23 cellular contexts compared by ENCODE assay signal in genomic region chr9:137960496-137960895, GRCh38.
DNase-seq lines count a peak whose midpoint lies in the region; ATAC-seq and TF ChIP-seq lines count a peak whose summit lies in the region.
"Had no signal": no experiment of that assay in that cellular context is flagged by ENCODE, and none has a peak within 500 bp of the region (broad histone marks: within the 10 kb centered on the region; RNA-seq: fewer than 3 reads in every experiment).

No MANE protein-coding gene starts in this region.

- peaks cover 11% of the 10 kb centered on the region for H3K36me3 Mint-ChIP-seq in endodermal cell (ENCODE audit: low read depth)
- H3K36me3 Mint-ChIP-seq in neural progenitor cell = no peaks in the 10 kb centered on the region
- H3K36me3 Mint-ChIP-seq: activated naive CD8-positive, alpha-beta T cell; naive B cell had no signal

- WGBS in endodermal cell (ENCODE audit: insufficient coverage in 1 of 2, insufficient read length in 1 of 2), 2 experiments = 69 to 79% methylated on average over 4 to 11 of the region's 11 CpGs

- H3F3A ChIP-seq in neural progenitor cell (ENCODE audit: low read depth) = no peaks in the 10 kb centered on the region

- no peak overlapping the region for H3K4me3 ChIP-seq in endodermal cell (ENCODE audit: low read length)
- H3K4me3 ChIP-seq in neural progenitor cell = no peak overlapping the region
- H3K4me3 ChIP-seq: gastroesophageal sphincter, lung, prostate gland, tibial artery had no signal

- H3K9ac ChIP-seq in endodermal cell (ENCODE audit: extremely low read depth, low read length, poor library complexity, severe bottlenecking) (no peak overlapping the region), neural progenitor cell (no peak overlapping the region)
- H3K9ac ChIP-seq: SK-N-SH had no signal

- H3K9me3 ChIP-seq in endodermal cell (ENCODE audit: control insufficient read depth, low read length) = peaks cover 32% of the 10 kb centered on the region
- no peaks in the 10 kb centered on the region for H3K9me3 ChIP-seq in neural progenitor cell (ENCODE audit: low read depth)
- H3K9me3 ChIP-seq: prostate gland, SK-N-SH, tibial artery had no signal

- peaks cover 9% of the 10 kb centered on the region for H3K9me3 Mint-ChIP-seq in endodermal cell
- H3K9me3 Mint-ChIP-seq in neural progenitor cell = peaks cover 13% of the 10 kb centered on the region
- H3K9me3 Mint-ChIP-seq: activated CD4-positive, alpha-beta T cell treated with anti-CD3 and anti-CD28 coated beads, Interleukin-2, amount 10 ng/mL, durations not matched to agents 24 days and 14 days; dendritic cell treated with granulocyte-macrophage colony-stimulating factor and Interleukin-4, amounts not matched to agents 40 ng/mL and 50 ng/mL, for 4 days had no signal

- H3K27me3 Mint-ChIP-seq in endodermal cell (ENCODE audit: insufficient read depth) (no peaks in the 10 kb centered on the region), neural progenitor cell (ENCODE audit: insufficient read depth, low read depth) (peaks cover 7% of the 10 kb centered on the region)

- no peak overlapping the region for H2AFZ ChIP-seq in neural progenitor cell (replicated peaks)

- POLR2A ChIA-PET in HEK293T (lab: Yijun Ruan, JAX) = no interaction called here

- peak; percentile 52 for DNase-seq in ELF-1 (ENCODE audit: low read depth, low spot score)
- DNase-seq in HEK293T (ENCODE audit: extremely low spot score) = peak; percentile 32
- DNase-seq in endodermal cell = peak; percentile 71
- DNase-seq in neural progenitor cell (ENCODE audit: low spot score) = peak; percentile 37
- DNase-seq in inferior parietal cortex (ENCODE audit: extremely low spot score) = no peak
- DNase-seq in NCI-H187 (lab: John Stamatoyannopoulos, UW) = no peak
- DNase-seq: activated CD4-positive, alpha-beta T cell treated with anti-CD3 and anti-CD28 coated beads, Interleukin-2, amount 10 ng/mL, durations not matched to agents 24 days and 14 days; activated T-cell treated with anti-CD3 and anti-CD28 coated beads, Interleukin-2, amount 50 U/mL, for 1 hour; IMR-90; MV-4-11; naive B cell; NCI-H774; SK-N-SH had no signal

- H3K4me1 ChIP-seq in endodermal cell (ENCODE audit: control insufficient read depth, insufficient read depth, low read length) (no peaks in the 10 kb centered on the region), neural progenitor cell (no peaks in the 10 kb centered on the region)
- H3K4me1 ChIP-seq: gastroesophageal sphincter, prostate gland, tibial artery had no signal

- no peaks in the 10 kb centered on the region for H3K4me1 Mint-ChIP-seq in endodermal cell
- no peaks in the 10 kb centered on the region for H3K4me1 Mint-ChIP-seq in neural progenitor cell
- H3K4me1 Mint-ChIP-seq: activated CD4-positive, alpha-beta T cell treated with anti-CD3 and anti-CD28 coated beads, Interleukin-2, amount 10 ng/mL, durations not matched to agents 24 days and 14 days; B cell; naive B cell had no signal

- H3K4me2 ChIP-seq in neural progenitor cell = no peak overlapping the region
- H3K4me2 ChIP-seq: SK-N-SH had no signal

- ATAC-seq in GM21423 (IDR thresholded peaks at IDR 0.05; ENCODE audit: unreplicated experiment) = no peak
- no peak for ATAC-seq in HG03045 (IDR thresholded peaks at IDR 0.05; ENCODE audit: unreplicated experiment)
- ATAC-seq: gastroesophageal sphincter, Panc1 had no signal

- H3K27ac Mint-ChIP-seq in endodermal cell (no peak overlapping the region), neural progenitor cell (no peak overlapping the region)
- H3K27ac Mint-ChIP-seq: activated CD4-positive, alpha-beta T cell treated with anti-CD3 and anti-CD28 coated beads, Interleukin-2, amount 10 ng/mL, durations not matched to agents 24 days and 14 days; activated naive CD8-positive, alpha-beta T cell; B cell; dendritic cell treated with granulocyte-macrophage colony-stimulating factor and Interleukin-4, amounts not matched to agents 40 ng/mL and 50 ng/mL, for 4 days; naive B cell had no signal

- H3K27me3 ChIP-seq in endodermal cell (ENCODE audit: control insufficient read depth, insufficient read depth, low read length, poor library complexity, severe bottlenecking) = no peaks in the 10 kb centered on the region
- no peaks in the 10 kb centered on the region for H3K27me3 ChIP-seq in neural progenitor cell
- H3K27me3 ChIP-seq: gastroesophageal sphincter, tibial artery had no signal

- H3K27ac ChIP-seq in endodermal cell (ENCODE audit: low read depth, low read length) (no peak overlapping the region), neural progenitor cell (no peak overlapping the region)
- H3K27ac ChIP-seq: gastroesophageal sphincter, prostate gland, tibial artery had no signal

- no peaks in the 10 kb centered on the region for H4K20me1 ChIP-seq in neural progenitor cell (ENCODE audit: low read depth)

- H3K79me2 ChIP-seq in neural progenitor cell (ENCODE audit: low read depth) = no peaks in the 10 kb centered on the region

- CTCF ChIA-PET in HEK293T (lab: Yijun Ruan, JAX) = no interaction called here

- H3K4me3 Mint-ChIP-seq in endodermal cell (no peak overlapping the region), neural progenitor cell (no peak overlapping the region)
- H3K4me3 Mint-ChIP-seq: activated CD4-positive, alpha-beta T cell treated with anti-CD3 and anti-CD28 coated beads, Interleukin-2, amount 10 ng/mL, durations not matched to agents 24 days and 14 days; activated naive CD8-positive, alpha-beta T cell; B cell; dendritic cell treated with granulocyte-macrophage colony-stimulating factor and Interleukin-4, amounts not matched to agents 40 ng/mL and 50 ng/mL, for 4 days; naive B cell had no signal

- TF ChIP-seq CTCF in endodermal cell (conservative IDR thresholded peaks at IDR 0.05) = peak; percentile 72
- peak; percentile 44 for TF ChIP-seq CTCF in neural progenitor cell (IDR thresholded peaks at IDR 0.05)

- H3K36me3 ChIP-seq in endodermal cell (ENCODE audit: control insufficient read depth, insufficient read depth, low read length) = no peaks in the 10 kb centered on the region
- no peaks in the 10 kb centered on the region for H3K36me3 ChIP-seq in neural progenitor cell
- H3K36me3 ChIP-seq: gastroesophageal sphincter, prostate gland, tibial artery had no signal

TF ChIP-seq in HEK293T, 16 proteins besides CTCF, POLR2A, EP300 and RAD21:
- TF ChIP-seq NFRKB (IDR thresholded peaks at IDR 0.05) (no peak), TARDBP (IDR thresholded peaks at IDR 0.05) (no peak), LEF1 (IDR thresholded peaks at IDR 0.05; ENCODE audit: borderline replicate concordance) (no peak)

Comparison
In these comparisons a context has a peak if more than half of its experiments do, and no peak if none do; other contexts are left out.
1. DNase-seq: peak in ELF-1 (single experiment), HEK293T (single experiment), endodermal cell (single experiment) and neural progenitor cell (single experiment); none in inferior parietal cortex (single experiment) and NCI-H187 (0 of 2).